2 cellular contexts compared by ENCODE assay signal in genomic region chr7:83807770-83808169, GRCh38.
TF ChIP-seq lines count a peak whose summit lies in the region.

No MANE protein-coding gene starts in this region.

TF ChIP-seq in HepG2, 621 proteins besides CTCF, POLR2A, EP300 and RAD21:
- TF ChIP-seq THAP9 (CRISPR knock-in tag; IDR thresholded peaks at IDR 0.05; ENCODE audit: borderline replicate concordance) (no peak), ATF7 (IDR thresholded peaks at IDR 0.05) (peak; percentile 37; the same call in 1 of the 2 replicates), ATF7 (CRISPR knock-in tag; IDR thresholded peaks at IDR 0.05) (no peak)
TF ChIP-seq in HepG2: peak in this region for 1.

TF ChIP-seq in GM12878, 131 proteins besides CTCF, POLR2A, EP300 and RAD21 (continued from another document):
- TF ChIP-seq ZNF592 (IDR thresholded peaks at IDR 0.05) (no peak), GABPA (IDR thresholded peaks at IDR 0.05; ENCODE audit: low read depth) (no peak), ATF7 (IDR thresholded peaks at IDR 0.05; ENCODE audit: low read depth) (peak; percentile 69), CBX5 (IDR thresholded peaks at IDR 0.05; ENCODE audit: low read depth) (no peak), CREB1 (IDR thresholded peaks at IDR 0.05; ENCODE audit: low read depth) (peak; percentile 75; the same call in 1 of the 2 replicates), JUNB (IDR thresholded peaks at IDR 0.05) (peak; percentile 40), FOXM1 (IDR thresholded peaks at IDR 0.05; ENCODE audit: low read depth, low read length) (peak; percentile 33; the same call in 1 of the 2 replicates), TBL1XR1 (IDR thresholded peaks at IDR 0.05; ENCODE audit: low read depth, low read length) (no peak)
